In genomic region chr4:177367336-177367735, GRCh38 we compare ENCODE assay signal across 1 cellular context.
TF ChIP-seq lines count a peak whose summit lies in the region.

No MANE protein-coding gene starts in this region.

TF ChIP-seq in IMR-90, 13 proteins besides CTCF, POLR2A, EP300 and RAD21 (continued from another document):
- TF ChIP-seq ELK1 (IDR thresholded peaks at IDR 0.05; ENCODE audit: borderline replicate concordance, low read depth, low read length), result no peak
- TF ChIP-seq FOS (IDR thresholded peaks at IDR 0.05; ENCODE audit: low read depth, low read length), result no peak
- TF ChIP-seq MXI1 (IDR thresholded peaks at IDR 0.05; ENCODE audit: borderline replicate concordance, low read depth, low read length), result no peak
- no peak for TF ChIP-seq MAZ (IDR thresholded peaks at IDR 0.05; ENCODE audit: borderline replicate concordance, low read depth, low read length)
- no peak for TF ChIP-seq SMC3 (IDR thresholded peaks at IDR 0.05; ENCODE audit: low read depth, low read length)
- TF ChIP-seq, protein P1, sequence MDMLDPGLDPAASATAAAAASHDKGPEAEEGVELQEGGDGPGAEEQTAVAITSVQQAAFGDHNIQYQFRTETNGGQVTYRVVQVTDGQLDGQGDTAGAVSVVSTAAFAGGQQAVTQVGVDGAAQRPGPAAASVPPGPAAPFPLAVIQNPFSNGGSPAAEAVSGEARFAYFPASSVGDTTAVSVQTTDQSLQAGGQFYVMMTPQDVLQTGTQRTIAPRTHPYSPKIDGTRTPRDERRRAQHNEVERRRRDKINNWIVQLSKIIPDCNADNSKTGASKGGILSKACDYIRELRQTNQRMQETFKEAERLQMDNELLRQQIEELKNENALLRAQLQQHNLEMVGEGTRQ (IDR thresholded peaks at IDR 0.05; ENCODE audit: low read depth, low read length), result no peak
- TF ChIP-seq CEBPB (IDR thresholded peaks at IDR 0.05; ENCODE audit: low read depth, low read length), result no peak
